ENCODE assay signal across 16 cellular contexts in genomic region chr18:50183556-50183955, GRCh38. TPM values are rescaled to one million over a fixed set of nuclear protein-coding genes. Genes with fewer than 3 reads are reported as not detected.
DNase-seq lines count a peak whose midpoint lies in the region; ATAC-seq, FAIRE-seq and TF ChIP-seq lines count a peak whose summit lies in the region.
"Had no signal": no experiment of that assay in that cellular context is flagged by ENCODE, and none has a peak within 500 bp of the region (broad histone marks: within the 10 kb centered on the region; RNA-seq: fewer than 3 reads in every experiment).

No MANE protein-coding gene starts in this region.

- H3K36me3 ChIP-seq in astrocyte (ENCODE audit: insufficient read depth, low read length) (no peaks in the 10 kb centered on the region), keratinocyte (ENCODE audit: control insufficient read depth in 2 of 2, extremely low read depth in 1 of 2, insufficient read depth in 2 of 2, low read length in 2 of 2) (no peaks in the 10 kb centered on the region), body of pancreas (replicated peaks in 1 of 2; ENCODE audit: insufficient read depth in 1 of 2, low read depth in 2 of 2) (no peaks in the 10 kb centered on the region)
- H3K36me3 ChIP-seq: ascending aorta had no signal

- no peak overlapping the region for H3K4me3 Mint-ChIP-seq in astrocyte (ENCODE audit: unreplicated experiment)
- no peak overlapping the region for H3K4me3 Mint-ChIP-seq in stimulated activated effector memory CD8-positive, alpha-beta T cell treated with anti-CD3 and anti-CD28 coated beads, Interleukin-12 subunit alpha, Interleukin-12 subunit beta, amount 100 ng/mL, for 72 hours
- no peak overlapping the region for H3K4me3 Mint-ChIP-seq in activated naive CD8-positive, alpha-beta T cell treated with anti-CD3 and anti-CD28 coated beads, Interleukin-2, amount 50 U/mL, for 24 hours
- H3K4me3 Mint-ChIP-seq: activated T-cell treated with anti-CD3 and anti-CD28 coated beads, Interleukin-2, amount 50 U/mL, for 24 hours; CD4-positive, alpha-beta T cell had no signal

- ATAC-seq in body of pancreas (no peak), HG03378 (IDR thresholded peaks at IDR 0.05; ENCODE audit: unreplicated experiment) (no peak)
- no peak for ATAC-seq in stimulated activated effector memory CD8-positive, alpha-beta T cell treated with anti-CD3 and anti-CD28 coated beads, Interleukin-12 subunit alpha, Interleukin-12 subunit beta, amount 100 ng/mL, for 72 hours
- ATAC-seq in activated naive CD8-positive, alpha-beta T cell treated with anti-CD3 and anti-CD28 coated beads, Interleukin-2, amount 50 U/mL, for 24 hours: no peak

- no peak for TF ChIP-seq POLR2A in body of pancreas (IDR thresholded peaks at IDR 0.05)

- H3K79me2 ChIP-seq in astrocyte (ENCODE audit: insufficient read depth, low read length) (no peaks in the 10 kb centered on the region), keratinocyte (ENCODE audit: control insufficient read depth, insufficient read depth, low read length) (no peaks in the 10 kb centered on the region)

- no peaks in the 10 kb centered on the region for H3K9me1 ChIP-seq in keratinocyte (ENCODE audit: control insufficient read depth, extremely low read depth, insufficient read depth, low read length)

- H3K4me1 Mint-ChIP-seq in astrocyte (ENCODE audit: low read depth, unreplicated experiment): peaks cover 7% of the 10 kb centered on the region
- H3K4me1 Mint-ChIP-seq in stimulated activated effector memory CD8-positive, alpha-beta T cell treated with anti-CD3 and anti-CD28 coated beads, Interleukin-12 subunit alpha, Interleukin-12 subunit beta, amount 100 ng/mL, for 72 hours: no peaks in the 10 kb centered on the region
- no peaks in the 10 kb centered on the region for H3K4me1 Mint-ChIP-seq in activated naive CD8-positive, alpha-beta T cell treated with anti-CD3 and anti-CD28 coated beads, Interleukin-2, amount 50 U/mL, for 24 hours

- dilution Hi-C loops in keratinocyte (cut with MboI; ENCODE audit: extremely low pct_ligation_motif_present, low sequenced_read_pairs): no loop called here

- H2AFZ ChIP-seq in astrocyte (ENCODE audit: low read depth, low read length): no peak overlapping the region
- H2AFZ ChIP-seq in keratinocyte (ENCODE audit: control insufficient read depth, low read length): no peak overlapping the region
- H2AFZ ChIP-seq: hepatocyte had no signal

- DNase-seq in ELR (ENCODE audit: low read depth): peak; percentile 38
- DNase-seq in astrocyte (ENCODE audit: low read depth): peak; percentile 76
- DNase-seq in keratinocyte (ENCODE audit: low read depth, low spot score): no peak
- no peak for DNase-seq in body of pancreas
- no peak for DNase-seq in stimulated activated effector memory CD8-positive, alpha-beta T cell treated with anti-CD3 and anti-CD28 coated beads, Interleukin-12 subunit alpha, Interleukin-12 subunit beta, amount 100 ng/mL, for 72 hours (ENCODE audit: low spot score in 2 of 2)
- DNase-seq in activated naive CD8-positive, alpha-beta T cell treated with anti-CD3 and anti-CD28 coated beads, Interleukin-2, amount 50 U/mL, for 24 hours: no peak
- DNase-seq: activated T-cell treated with anti-CD3 and anti-CD28 coated beads, Interleukin-2, amount 50 U/mL, for 24 hours; CD4-positive, alpha-beta T cell; NCI-H1092 treated with DMSO at 0.1 percent for 48 hours; nucleus accumbens; small intestine had no signal

- no peaks in the 10 kb centered on the region for H3K9me3 ChIP-seq in astrocyte (ENCODE audit: insufficient read depth, low read depth, low read length)
- no peaks in the 10 kb centered on the region for H3K9me3 ChIP-seq in keratinocyte (ENCODE audit: control insufficient read depth, low read depth, low read length)
- H3K9me3 ChIP-seq in body of pancreas: no peaks in the 10 kb centered on the region
- H3K9me3 ChIP-seq: ascending aorta had no signal

- peak; percentile 55; the same call in 1 of the 2 replicates for TF ChIP-seq EP300 in Ishikawa (IDR thresholded peaks at IDR 0.05; ENCODE audit: borderline replicate concordance)

- no peaks in the 10 kb centered on the region for H3K36me3 Mint-ChIP-seq in astrocyte (ENCODE audit: low read depth, unreplicated experiment)
- no peaks in the 10 kb centered on the region for H3K36me3 Mint-ChIP-seq in stimulated activated effector memory CD8-positive, alpha-beta T cell treated with anti-CD3 and anti-CD28 coated beads, Interleukin-12 subunit alpha, Interleukin-12 subunit beta, amount 100 ng/mL, for 72 hours
- H3K36me3 Mint-ChIP-seq in activated naive CD8-positive, alpha-beta T cell treated with anti-CD3 and anti-CD28 coated beads, Interleukin-2, amount 50 U/mL, for 24 hours (ENCODE audit: low read depth): no peaks in the 10 kb centered on the region

- H3K27ac Mint-ChIP-seq in astrocyte (ENCODE audit: unreplicated experiment): no peak overlapping the region
- H3K27ac Mint-ChIP-seq in stimulated activated effector memory CD8-positive, alpha-beta T cell treated with anti-CD3 and anti-CD28 coated beads, Interleukin-12 subunit alpha, Interleukin-12 subunit beta, amount 100 ng/mL, for 72 hours: no peak overlapping the region
- no peak overlapping the region for H3K27ac Mint-ChIP-seq in activated naive CD8-positive, alpha-beta T cell treated with anti-CD3 and anti-CD28 coated beads, Interleukin-2, amount 50 U/mL, for 24 hours
- H3K27ac Mint-ChIP-seq: activated T-cell treated with anti-CD3 and anti-CD28 coated beads, Interleukin-2, amount 50 U/mL, for 24 hours; CD4-positive, alpha-beta T cell had no signal

- intact Hi-C loops in body of pancreas (cut with DNase I): no loop called here

- H4K20me1 ChIP-seq in astrocyte (ENCODE audit: insufficient read depth, low read length) (no peaks in the 10 kb centered on the region), keratinocyte (ENCODE audit: control insufficient read depth, extremely low read depth, insufficient read depth, low read length) (no peaks in the 10 kb centered on the region)

- WGBS in body of pancreas, 2 donors: 88 to 95% methylated on average over 5 of the region's 5 CpGs

- H3K9ac ChIP-seq in astrocyte (ENCODE audit: low read length): no peak overlapping the region
- no peak overlapping the region for H3K9ac ChIP-seq in keratinocyte (ENCODE audit: control insufficient read depth, extremely low read depth, insufficient read depth, low read length)

- no peak overlapping the region for H3K27ac ChIP-seq in astrocyte (ENCODE audit: low read depth, low read length)
- no peak overlapping the region for H3K27ac ChIP-seq in keratinocyte (ENCODE audit: control insufficient read depth, insufficient read depth, low read length)
- H3K27ac ChIP-seq in body of pancreas: no peak overlapping the region
- H3K27ac ChIP-seq: ascending aorta, hepatocyte had no signal

- H3K4me3 ChIP-seq in astrocyte (ENCODE audit: insufficient read depth, low read depth, low read length) (no peak overlapping the region), keratinocyte (ENCODE audit: control insufficient read depth in 2 of 3, extremely low read depth in 1 of 3, insufficient read depth in 2 of 3, low read depth in 1 of 3, low read length in 3 of 3) (no peak overlapping the region), body of pancreas (no peak overlapping the region)
- H3K4me3 ChIP-seq: ascending aorta, hepatocyte, lung had no signal

- H3K4me2 ChIP-seq in astrocyte (ENCODE audit: low read length) (no peak overlapping the region), keratinocyte (ENCODE audit: control insufficient read depth, extremely low read depth, insufficient read depth, low read depth, low read length) (peak overlapping the region; percentile 25)
- H3K4me2 ChIP-seq: hepatocyte had no signal

- H3K4me1 ChIP-seq in astrocyte (ENCODE audit: insufficient read depth, low read length): peaks cover 7% of the 10 kb centered on the region
- peaks cover 7% of the 10 kb centered on the region for H3K4me1 ChIP-seq in keratinocyte (ENCODE audit: control insufficient read depth, extremely low read depth, insufficient read depth, low read length)
- H3K4me1 ChIP-seq in body of pancreas: no peaks in the 10 kb centered on the region
- H3K4me1 ChIP-seq: ascending aorta had no signal

- H3K27me3 Mint-ChIP-seq in astrocyte (ENCODE audit: low read depth, unreplicated experiment): peaks cover 2% of the 10 kb centered on the region
- H3K27me3 Mint-ChIP-seq in activated naive CD8-positive, alpha-beta T cell treated with anti-CD3 and anti-CD28 coated beads, Interleukin-2, amount 50 U/mL, for 24 hours: peaks cover 28% of the 10 kb centered on the region

- TF ChIP-seq CTCF in astrocyte (IDR thresholded peaks at IDR 0.05; ENCODE audit: insufficient read depth, low read depth, low read length) (no peak), keratinocyte (optimal IDR thresholded peaks at IDR 0.05 in 1 of 3, IDR thresholded peaks at IDR 0.05 in 1 of 3, conservative IDR thresholded peaks at IDR 0.05 in 1 of 3; ENCODE audit: extremely low read depth in 1 of 3, insufficient read depth in 2 of 3, low read length in 3 of 3) (no peak), body of pancreas (IDR thresholded peaks at IDR 0.05) (no peak)

- FAIRE-seq in astrocyte (lab: Jason Lieb, UNC) (no peak), keratinocyte (lab: Jason Lieb, UNC) (peak; percentile 86)
- FAIRE-seq: small intestine had no signal

- no peak for TF ChIP-seq RAD21 in Ishikawa (IDR thresholded peaks at IDR 0.05; ENCODE audit: low read depth)

- H3K27me3 ChIP-seq in astrocyte (ENCODE audit: insufficient read depth, low read length) (peaks cover 23% of the 10 kb centered on the region), keratinocyte (ENCODE audit: control insufficient read depth, extremely low read depth, insufficient read depth, low read length) (no peaks in the 10 kb centered on the region), body of pancreas (no peaks in the 10 kb centered on the region)
- H3K27me3 ChIP-seq: ascending aorta, hepatocyte had no signal

- peaks cover 2% of the 10 kb centered on the region for H3K9me3 Mint-ChIP-seq in astrocyte (ENCODE audit: unreplicated experiment)
- H3K9me3 Mint-ChIP-seq in stimulated activated effector memory CD8-positive, alpha-beta T cell treated with anti-CD3 and anti-CD28 coated beads, Interleukin-12 subunit alpha, Interleukin-12 subunit beta, amount 100 ng/mL, for 72 hours: no peaks in the 10 kb centered on the region
- no peaks in the 10 kb centered on the region for H3K9me3 Mint-ChIP-seq in activated naive CD8-positive, alpha-beta T cell treated with anti-CD3 and anti-CD28 coated beads, Interleukin-2, amount 50 U/mL, for 24 hours
- H3K9me3 Mint-ChIP-seq: activated T-cell treated with anti-CD3 and anti-CD28 coated beads, Interleukin-2, amount 50 U/mL, for 24 hours; CD4-positive, alpha-beta T cell had no signal

RNA-seq across cellular contexts. Expression of gene MYO5B, which starts 11.4 kb away (rescaled TPM):
- 7.2 and 8.3 TPM in 2 replicates for total RNA-seq in astrocyte
- polyA plus RNA-seq in keratinocyte: 6.5 to 7.7 TPM (median 6.8 TPM) in 3 replicates
- polyA plus RNA-seq in keratinocyte (2011; ENCODE audit: low read depth): 86.8 TPM
- polyA plus RNA-seq in keratinocyte (2011; cell fraction: cytosol; rRNA removed): 11.3 and 15.5 TPM in 2 replicates
- 17.1 and 18.5 TPM in 2 replicates for polyA plus RNA-seq in keratinocyte (2011; cell fraction: nucleus; rRNA removed)
- 5.8 and 40.7 TPM in 2 replicates for polyA plus RNA-seq in keratinocyte (2012; ENCODE audit: low replicate concordance)
- 11.3 to 17.9 TPM (median 12.5 TPM) in 3 replicates for polyA minus RNA-seq in keratinocyte
- polyA minus RNA-seq in keratinocyte (2011; cell fraction: cytosol; rRNA and poly(A)+ RNA removed): 11.5 TPM
- 10.6 and 16.3 TPM in 2 replicates for polyA minus RNA-seq in keratinocyte (2011; cell fraction: nucleus; rRNA and poly(A)+ RNA removed)
- total RNA-seq in body of pancreas: 10 to 100 TPM; 17.1 to 18.2 TPM
- total RNA-seq: CD4-positive, alpha-beta T cell had no signal

Comparison
In these comparisons a context has a peak if more than half of its experiments do, and no peak if none do; other contexts are left out.
1. DNase-seq: peak in ELR (single experiment) and astrocyte (single experiment); none in keratinocyte (single experiment), body of pancreas (0 of 4), stimulated activated effector memory CD8-positive, alpha-beta T cell treated with anti-CD3 and anti-CD28 coated beads, Interleukin-12 subunit alpha, Interleukin-12 subunit beta, amount 100 ng/mL, for 72 hours (0 of 2) and activated naive CD8-positive, alpha-beta T cell treated with anti-CD3 and anti-CD28 coated beads, Interleukin-2, amount 50 U/mL, for 24 hours (single experiment).